Comparison of ENCODE assay signal across 1 cellular context in the genomic region with DNA sequence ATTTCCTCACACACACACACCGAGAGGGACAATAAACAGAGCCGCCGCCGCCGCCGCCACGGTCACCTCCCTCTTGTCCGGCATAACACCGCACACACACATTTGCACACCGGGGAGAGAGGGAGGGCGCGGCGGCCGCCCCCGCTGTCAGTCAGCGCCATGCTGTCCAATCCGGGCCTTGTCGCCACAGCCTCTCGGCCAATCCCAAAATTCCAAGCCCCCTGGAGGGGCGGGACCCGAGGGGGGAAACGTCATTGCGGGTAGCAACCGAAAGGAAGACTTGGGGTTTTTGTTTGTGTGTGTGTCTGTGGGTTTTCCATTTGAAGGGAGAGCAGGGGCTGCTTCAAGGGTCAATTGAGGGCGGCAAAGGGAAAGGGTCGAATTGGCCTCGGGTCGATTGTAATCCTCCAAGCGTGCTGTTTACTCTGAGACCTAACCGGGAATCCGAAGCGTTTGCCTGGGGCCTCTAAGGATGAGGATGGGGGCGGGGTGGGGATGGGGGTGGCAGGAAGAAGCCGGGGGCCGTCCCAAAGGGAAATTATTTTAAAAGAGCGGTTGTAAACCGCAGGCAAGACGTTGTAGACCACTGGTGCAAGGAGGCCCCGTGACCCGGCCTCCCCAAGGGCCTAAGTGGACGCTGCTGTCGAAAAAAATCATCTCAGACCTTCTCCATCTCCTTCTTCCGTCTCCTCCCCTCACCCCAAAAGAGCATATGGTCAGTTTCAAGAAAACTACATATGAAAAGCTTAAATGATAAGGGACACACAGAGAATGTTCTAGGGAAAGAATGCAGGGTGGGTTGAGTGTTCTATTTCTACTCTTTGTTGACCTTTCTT.
TF ChIP-seq lines count a peak whose summit lies in the region.

Gene TOP2B (minus strand): TSS at position 98 of the 836 bp plus-strand sequence. CDS start 610 bp downstream, outside the sequence.

TF ChIP-seq in HepG2, 621 proteins besides CTCF, POLR2A, EP300 and RAD21 (continued from another document and continues in another):
- TF ChIP-seq, protein P1, sequence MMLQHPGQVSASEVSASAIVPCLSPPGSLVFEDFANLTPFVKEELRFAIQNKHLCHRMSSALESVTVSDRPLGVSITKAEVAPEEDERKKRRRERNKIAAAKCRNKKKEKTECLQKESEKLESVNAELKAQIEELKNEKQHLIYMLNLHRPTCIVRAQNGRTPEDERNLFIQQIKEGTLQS (CRISPR knock-in tag; IDR thresholded peaks at IDR 0.05), result no peak
- TF ChIP-seq ZBTB40 (IDR thresholded peaks at IDR 0.05) (no peak), ZBTB40 (CRISPR knock-in tag; IDR thresholded peaks at IDR 0.05) (no peak), ZNF136 (CRISPR knock-in tag; IDR thresholded peaks at IDR 0.05; ENCODE audit: low read depth) (0 out of 2 replicates have a peak, but pooled peaks have one; percentile 74), STAT5B (CRISPR knock-in tag; IDR thresholded peaks at IDR 0.05) (no peak), ZSCAN31 (CRISPR knock-in tag; IDR thresholded peaks at IDR 0.05; ENCODE audit: low read depth) (no peak), HNF4G (IDR thresholded peaks at IDR 0.05; ENCODE audit: borderline replicate concordance, low read depth, low read length) (no peak), HNF4G (CRISPR knock-in tag; IDR thresholded peaks at IDR 0.05; ENCODE audit: borderline replicate concordance, low read depth) (no peak), ZSCAN9 (CRISPR knock-in tag; IDR thresholded peaks at IDR 0.05; ENCODE audit: borderline replicate concordance) (no peak), ZNF251 (CRISPR knock-in tag; IDR thresholded peaks at IDR 0.05) (no peak), SIN3A (IDR thresholded peaks at IDR 0.05; ENCODE audit: borderline replicate concordance, low read depth, low read length) (peak; percentile 44; the same call in 1 of the 2 replicates), TOPORS (CRISPR knock-in tag; IDR thresholded peaks at IDR 0.05) (no peak), RXRA (CRISPR knock-in tag; IDR thresholded peaks at IDR 0.05) (0 out of 2 replicates have a peak, but pooled peaks have one; percentile 52), ZNF30 (CRISPR knock-in tag; IDR thresholded peaks at IDR 0.05) (no peak), ZNF101 (CRISPR knock-in tag; IDR thresholded peaks at IDR 0.05; ENCODE audit: borderline replicate concordance, low read depth) (no peak), KDM6A (CRISPR knock-in tag; IDR thresholded peaks at IDR 0.05; ENCODE audit: low read depth) (no peak), NR2F6 (IDR thresholded peaks at IDR 0.05) (peak; percentile 19; the same call in 1 of the 2 replicates), NR2F6 (CRISPR knock-in tag; IDR thresholded peaks at IDR 0.05) (no peak), POLR2G (IDR thresholded peaks at IDR 0.05; ENCODE audit: low read depth, low read length) (peak; percentile 86), KLF16 (CRISPR knock-in tag; IDR thresholded peaks at IDR 0.05) (peak in 1 of 2 experiments; percentile 60; a peak in 2 of 4 replicates), MBNL3 (CRISPR knock-in tag; conservative IDR thresholded peaks at IDR 0.05) (no peak), CREM (IDR thresholded peaks at IDR 0.05) (peak; percentile 98), CREM (CRISPR knock-in tag; IDR thresholded peaks at IDR 0.05) (peak; percentile 71; the same call in 1 of the 2 replicates), AGO2 (optimal IDR thresholded peaks at IDR 0.05; ENCODE audit: low read depth, low read length) (no peak), PBX2 (CRISPR knock-in tag; IDR thresholded peaks at IDR 0.05) (peak; percentile 95)
- TF ChIP-seq, protein P2, sequence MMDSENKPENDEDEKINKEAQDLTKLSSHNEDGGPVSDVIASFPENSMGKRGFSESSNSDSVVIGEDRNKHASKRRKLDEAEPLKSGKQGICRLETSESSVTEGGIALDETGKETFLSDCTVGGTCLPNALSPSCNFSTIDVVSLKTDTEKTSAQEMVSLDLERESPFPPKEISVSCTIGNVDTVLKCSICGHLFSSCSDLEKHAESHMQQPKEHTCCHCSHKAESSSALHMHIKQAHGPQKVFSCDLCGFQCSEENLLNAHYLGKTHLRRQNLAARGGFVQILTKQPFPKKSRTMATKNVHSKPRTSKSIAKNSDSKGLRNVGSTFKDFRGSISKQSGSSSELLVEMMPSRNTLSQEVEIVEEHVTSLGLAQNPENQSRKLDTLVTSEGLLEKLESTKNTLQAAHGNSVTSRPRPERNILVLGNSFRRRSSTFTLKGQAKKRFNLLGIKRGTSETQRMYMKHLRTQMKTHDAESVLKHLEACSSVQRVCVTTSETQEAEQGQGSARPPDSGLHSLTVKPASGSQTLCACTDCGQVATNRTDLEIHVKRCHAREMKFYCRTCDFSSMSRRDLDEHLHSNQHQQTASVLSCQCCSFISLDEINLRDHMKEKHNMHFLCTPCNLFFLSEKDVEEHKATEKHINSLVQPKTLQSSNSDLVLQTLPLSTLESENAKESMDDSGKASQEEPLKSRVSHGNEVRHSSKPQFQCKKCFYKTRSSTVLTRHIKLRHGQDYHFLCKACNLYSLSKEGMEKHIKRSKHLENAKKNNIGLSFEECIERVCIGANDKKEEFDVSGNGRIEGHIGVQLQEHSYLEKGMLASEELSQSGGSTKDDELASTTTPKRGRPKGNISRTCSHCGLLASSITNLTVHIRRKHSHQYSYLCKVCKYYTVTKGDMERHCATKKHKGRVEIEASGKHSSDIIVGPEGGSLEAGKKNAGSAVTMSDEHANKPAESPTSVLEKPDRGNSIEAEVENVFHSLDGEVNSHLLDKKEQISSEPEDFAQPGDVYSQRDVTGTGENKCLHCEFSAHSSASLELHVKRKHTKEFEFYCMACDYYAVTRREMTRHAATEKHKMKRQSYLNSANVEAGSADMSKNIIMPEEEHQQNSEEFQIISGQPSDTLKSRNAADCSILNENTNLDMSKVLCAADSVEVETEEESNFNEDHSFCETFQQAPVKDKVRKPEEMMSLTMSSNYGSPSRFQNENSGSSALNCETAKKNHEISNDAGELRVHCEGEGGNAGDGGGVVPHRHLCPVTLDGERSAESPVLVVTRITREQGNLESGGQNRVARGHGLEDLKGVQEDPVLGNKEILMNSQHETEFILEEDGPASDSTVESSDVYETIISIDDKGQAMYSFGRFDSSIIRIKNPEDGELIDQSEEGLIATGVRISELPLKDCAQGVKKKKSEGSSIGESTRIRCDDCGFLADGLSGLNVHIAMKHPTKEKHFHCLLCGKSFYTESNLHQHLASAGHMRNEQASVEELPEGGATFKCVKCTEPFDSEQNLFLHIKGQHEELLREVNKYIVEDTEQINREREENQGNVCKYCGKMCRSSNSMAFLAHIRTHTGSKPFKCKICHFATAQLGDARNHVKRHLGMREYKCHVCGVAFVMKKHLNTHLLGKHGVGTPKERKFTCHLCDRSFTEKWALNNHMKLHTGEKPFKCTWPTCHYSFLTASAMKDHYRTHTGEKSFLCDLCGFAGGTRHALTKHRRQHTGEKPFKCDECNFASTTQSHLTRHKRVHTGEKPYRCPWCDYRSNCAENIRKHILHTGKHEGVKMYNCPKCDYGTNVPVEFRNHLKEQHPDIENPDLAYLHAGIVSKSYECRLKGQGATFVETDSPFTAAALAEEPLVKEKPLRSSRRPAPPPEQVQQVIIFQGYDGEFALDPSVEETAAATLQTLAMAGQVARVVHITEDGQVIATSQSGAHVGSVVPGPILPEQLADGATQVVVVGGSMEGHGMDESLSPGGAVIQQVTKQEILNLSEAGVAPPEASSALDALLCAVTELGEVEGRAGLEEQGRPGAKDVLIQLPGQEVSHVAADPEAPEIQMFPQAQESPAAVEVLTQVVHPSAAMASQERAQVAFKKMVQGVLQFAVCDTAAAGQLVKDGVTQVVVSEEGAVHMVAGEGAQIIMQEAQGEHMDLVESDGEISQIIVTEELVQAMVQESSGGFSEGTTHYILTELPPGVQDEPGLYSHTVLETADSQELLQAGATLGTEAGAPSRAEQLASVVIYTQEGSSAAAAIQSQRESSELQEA (CRISPR knock-in tag; IDR thresholded peaks at IDR 0.05; ENCODE audit: not compliant biosample characterization), result no peak
- TF ChIP-seq, protein P3, sequence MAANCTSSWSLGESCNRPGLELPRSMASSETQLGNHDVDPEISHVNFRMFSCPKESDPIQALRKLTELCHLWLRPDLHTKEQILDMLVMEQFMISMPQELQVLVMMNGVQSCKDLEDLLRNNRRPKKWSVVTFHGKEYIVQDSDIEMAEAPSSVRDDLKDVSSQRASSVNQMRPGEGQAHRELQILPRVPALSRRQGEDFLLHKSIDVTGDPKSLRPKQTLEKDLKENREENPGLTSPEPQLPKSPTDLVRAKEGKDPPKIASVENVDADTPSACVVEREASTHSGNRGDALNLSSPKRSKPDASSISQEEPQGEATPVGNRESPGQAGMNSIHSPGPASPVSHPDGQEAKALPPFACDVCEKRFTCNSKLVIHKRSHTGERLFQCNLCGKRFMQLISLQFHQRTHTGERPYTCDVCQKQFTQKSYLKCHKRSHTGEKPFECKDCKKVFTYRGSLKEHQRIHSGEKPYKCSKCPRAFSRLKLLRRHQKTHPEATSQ (CRISPR knock-in tag; IDR thresholded peaks at IDR 0.05; ENCODE audit: borderline replicate concordance), result 0 out of 2 replicates have a peak, but pooled peaks have one; percentile 69
- TF ChIP-seq, protein P4, sequence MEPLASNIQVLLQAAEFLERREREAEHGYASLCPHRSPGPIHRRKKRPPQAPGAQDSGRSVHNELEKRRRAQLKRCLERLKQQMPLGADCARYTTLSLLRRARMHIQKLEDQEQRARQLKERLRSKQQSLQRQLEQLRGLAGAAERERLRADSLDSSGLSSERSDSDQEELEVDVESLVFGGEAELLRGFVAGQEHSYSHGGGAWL (CRISPR knock-in tag; IDR thresholded peaks at IDR 0.05), result no peak
- TF ChIP-seq, protein P5, sequence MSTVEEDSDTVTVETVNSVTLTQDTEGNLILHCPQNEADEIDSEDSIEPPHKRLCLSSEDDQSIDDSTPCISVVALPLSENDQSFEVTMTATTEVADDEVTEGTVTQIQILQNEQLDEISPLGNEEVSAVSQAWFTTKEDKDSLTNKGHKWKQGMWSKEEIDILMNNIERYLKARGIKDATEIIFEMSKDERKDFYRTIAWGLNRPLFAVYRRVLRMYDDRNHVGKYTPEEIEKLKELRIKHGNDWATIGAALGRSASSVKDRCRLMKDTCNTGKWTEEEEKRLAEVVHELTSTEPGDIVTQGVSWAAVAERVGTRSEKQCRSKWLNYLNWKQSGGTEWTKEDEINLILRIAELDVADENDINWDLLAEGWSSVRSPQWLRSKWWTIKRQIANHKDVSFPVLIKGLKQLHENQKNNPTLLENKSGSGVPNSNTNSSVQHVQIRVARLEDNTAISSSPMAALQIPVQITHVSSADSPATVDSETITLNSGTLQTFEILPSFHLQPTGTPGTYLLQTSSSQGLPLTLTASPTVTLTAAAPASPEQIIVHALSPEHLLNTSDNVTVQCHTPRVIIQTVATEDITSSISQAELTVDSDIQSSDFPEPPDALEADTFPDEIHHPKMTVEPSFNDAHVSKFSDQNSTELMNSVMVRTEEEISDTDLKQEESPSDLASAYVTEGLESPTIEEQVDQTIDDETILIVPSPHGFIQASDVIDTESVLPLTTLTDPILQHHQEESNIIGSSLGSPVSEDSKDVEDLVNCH (CRISPR knock-in tag; IDR thresholded peaks at IDR 0.05), result no peak
